17 cellular contexts compared by ENCODE assay signal in the genomic region with DNA sequence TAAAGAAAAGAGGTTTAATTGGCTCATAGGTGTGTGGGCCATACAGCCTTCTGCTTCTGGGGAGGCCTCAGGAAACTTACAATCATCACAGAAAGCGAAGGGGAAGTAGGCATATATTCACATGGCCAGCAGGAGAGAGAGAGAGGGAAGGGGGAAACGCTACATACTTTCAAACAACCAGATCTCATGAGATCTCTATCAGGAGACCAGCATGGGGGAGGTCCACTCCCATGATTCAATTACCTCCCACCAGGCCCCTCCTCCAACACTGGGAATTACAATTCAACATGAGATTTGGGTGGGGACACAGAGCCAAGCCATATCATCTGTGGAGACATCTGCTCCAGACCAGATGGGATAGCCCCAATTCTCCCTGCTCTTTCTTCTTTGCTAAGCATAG.
DNase-seq lines count a peak whose midpoint lies in the region; ATAC-seq and TF ChIP-seq lines count a peak whose summit lies in the region.
"Had no signal": no experiment of that assay in that cellular context is flagged by ENCODE, and none has a peak within 500 bp of the region (broad histone marks: within the 10 kb centered on the region; RNA-seq: fewer than 3 reads in every experiment).

No MANE protein-coding gene starts in this region.

- peaks cover 27% of the 10 kb centered on the region for H3K4me1 Mint-ChIP-seq in endodermal cell
- H3K4me1 Mint-ChIP-seq: B cell had no signal

- H3K9me3 ChIP-seq in left ventricle myocardium inferior (replicated peaks) (peaks cover 22% of the 10 kb centered on the region), endodermal cell (ENCODE audit: control insufficient read depth, low read length) (no peaks in the 10 kb centered on the region)

- WGBS in endodermal cell (ENCODE audit: insufficient coverage in 1 of 2, insufficient read length in 1 of 2), 2 experiments: 100% methylated on average over 1 of the region's 2 CpGs; no CpG with 5 or more reads in 1 of the 2 experiments

- intact Hi-C loops in cardiac septum (cut with DNase I): no loop called here
- intact Hi-C loops in left ventricle myocardium inferior (cut with micrococcal nuclease): no loop called here
- intact Hi-C loops in posterior vena cava (cut with DNase I): no loop called here

- H3K36me3 Mint-ChIP-seq in endodermal cell (ENCODE audit: low read depth): no peaks in the 10 kb centered on the region
- H3K36me3 Mint-ChIP-seq: CD8-positive, alpha-beta T cell had no signal

- DNase-seq in cardiac septum (ENCODE audit: low spot score) (peak; percentile 31), left ventricle myocardium inferior (no peak), endodermal cell (no peak), posterior vena cava (ENCODE audit: low spot score) (peak; percentile 23), NCI-H2227 (lab: John Stamatoyannopoulos, UW; ENCODE audit: unreplicated experiment) (no peak)
- no peak for DNase-seq in activated naive CD4-positive, alpha-beta T cell (lab: John Stamatoyannopoulos, UW)
- DNase-seq: Calu3, DMS79 treated with DMSO at 0.1 percent for 48 hours, GF-D8, GOT3, HFFc6 had no signal

- no peak overlapping the region for H3K27ac Mint-ChIP-seq in endodermal cell
- H3K27ac Mint-ChIP-seq: B cell; CD8-positive, alpha-beta T cell; HFFc6 had no signal

- H3K4me3 ChIP-seq in left ventricle myocardium inferior (no peak overlapping the region), endodermal cell (ENCODE audit: low read length) (peak overlapping the region; percentile 15)
- H3K4me3 ChIP-seq: BLaER1 treated with 17β-estradiol and CSF1 and Interleukin-3, amounts not matched to agents 10 nM and 100 nM had no signal

- H3K27ac ChIP-seq in left ventricle myocardium inferior (replicated peaks) (no peak overlapping the region), endodermal cell (ENCODE audit: low read depth, low read length) (no peak overlapping the region)
- H3K27ac ChIP-seq: BLaER1 treated with 17β-estradiol and CSF1 and Interleukin-3, amounts not matched to agents 10 nM and 100 nM; HL-60 had no signal

- no peaks in the 10 kb centered on the region for H3K27me3 Mint-ChIP-seq in endodermal cell (ENCODE audit: insufficient read depth)

- H3K27me3 ChIP-seq in left ventricle myocardium inferior (ENCODE audit: low read depth) (peaks cover 38% of the 10 kb centered on the region), endodermal cell (ENCODE audit: control insufficient read depth, insufficient read depth, low read length, poor library complexity, severe bottlenecking) (no peaks in the 10 kb centered on the region)

- H3K4me3 Mint-ChIP-seq in endodermal cell: no peak overlapping the region
- H3K4me3 Mint-ChIP-seq: B cell; CD8-positive, alpha-beta T cell; HFFc6 had no signal

- H3K9ac ChIP-seq in endodermal cell (ENCODE audit: extremely low read depth, low read length, poor library complexity, severe bottlenecking): no peak overlapping the region
- H3K9ac ChIP-seq: BLaER1 treated with 17β-estradiol and CSF1 and Interleukin-3, amounts not matched to agents 10 nM and 100 nM had no signal

- TF ChIP-seq CTCF in left ventricle myocardium inferior (IDR thresholded peaks at IDR 0.05; ENCODE audit: borderline replicate concordance): no peak
- TF ChIP-seq CTCF in endodermal cell (conservative IDR thresholded peaks at IDR 0.05): no peak

- H3K36me3 ChIP-seq in left ventricle myocardium inferior (no peaks in the 10 kb centered on the region), endodermal cell (ENCODE audit: control insufficient read depth, insufficient read depth, low read length) (no peaks in the 10 kb centered on the region)
- H3K36me3 ChIP-seq: BLaER1 treated with 17β-estradiol and CSF1 and Interleukin-3, amounts not matched to agents 10 nM and 100 nM had no signal

- ATAC-seq in GM21529 (IDR thresholded peaks at IDR 0.05; ENCODE audit: unreplicated experiment): no peak
- ATAC-seq: CD8-positive, alpha-beta T cell; HCT116 had no signal

- no peaks in the 10 kb centered on the region for H3K9me3 Mint-ChIP-seq in endodermal cell
- H3K9me3 Mint-ChIP-seq: CD8-positive, alpha-beta T cell had no signal

- H3K4me1 ChIP-seq in left ventricle myocardium inferior (no peaks in the 10 kb centered on the region), endodermal cell (ENCODE audit: control insufficient read depth, insufficient read depth, low read length) (peaks cover 9% of the 10 kb centered on the region)
- H3K4me1 ChIP-seq: BLaER1 treated with 17β-estradiol and CSF1 and Interleukin-3, amounts not matched to agents 10 nM and 100 nM had no signal

Comparison
In these comparisons a context has a peak if more than half of its experiments do, and no peak if none do; other contexts are left out.
1. DNase-seq: peak in cardiac septum (single experiment) and posterior vena cava (single experiment); none in left ventricle myocardium inferior (single experiment), endodermal cell (single experiment), activated naive CD4-positive, alpha-beta T cell (0 of 4) and NCI-H2227 (single experiment).